Comparison of ENCODE assay signal across 8 cellular contexts in genomic region chr6:138115877-138116660, GRCh38. TPM values are rescaled to one million over a fixed set of nuclear protein-coding genes. Genes with fewer than 3 reads are reported as not detected.
DNase-seq lines count a peak whose midpoint lies in the region; ATAC-seq and TF ChIP-seq lines count a peak whose summit lies in the region.

No MANE protein-coding gene starts in this region.

- peaks cover 0 to 12% of the 10 kb centered on the region in 2 donors for H3K27me3 ChIP-seq in tibial nerve

- peak; percentile 61 for TF ChIP-seq CTCF in epithelial cell of esophagus (IDR thresholded peaks at IDR 0.05; ENCODE audit: insufficient read depth, low read depth, low read length, missing control alignments)
- peak; percentile 59 to 81 (median 63) for TF ChIP-seq CTCF in tibial nerve (IDR thresholded peaks at IDR 0.05)

- DNase-seq in Ammon's horn (ENCODE audit: low spot score), result peak; percentile 89
- DNase-seq in NCI-H524 (lab: John Stamatoyannopoulos, UW), result peak; percentile 60 to 77
- DNase-seq in activated CD4-positive, alpha-beta T cell treated with anti-CD3 and anti-CD28 coated beads, Interleukin-2, amount 50 U/mL, for 1 hour, result peak; percentile 34
- peak; percentile 77 for DNase-seq in epithelial cell of esophagus (ENCODE audit: low read depth)
- peak; percentile 74 for DNase-seq in myocyte (ENCODE audit: low read depth)
- peak; percentile 24 to 27 for DNase-seq in tibial nerve (ENCODE audit: low spot score in 2 of 2)

- WGBS in tibial nerve, 2 donors, result 20 to 22% methylated on average over 13 of the region's 13 CpGs

- ATAC-seq in GM18858 (IDR thresholded peaks at IDR 0.05; ENCODE audit: unreplicated experiment), result peak; percentile 72
- ATAC-seq in HG03432 (IDR thresholded peaks at IDR 0.05; ENCODE audit: unreplicated experiment), result peak; percentile 80

- H3K9me3 ChIP-seq in tibial nerve, result no peaks in the 10 kb centered on the region

- no peak overlapping the region for H3K27ac ChIP-seq in tibial nerve

- no peak overlapping the region for H3K4me3 ChIP-seq in epithelial cell of esophagus (ENCODE audit: low read length)
- H3K4me3 ChIP-seq in tibial nerve, result no peak overlapping the region

- H3K4me1 ChIP-seq in tibial nerve, result peaks cover 0 to 5% (median 0%) of the 10 kb centered on the region in 4 donors

- H3K36me3 ChIP-seq in tibial nerve, result no peaks in the 10 kb centered on the region

- TF ChIP-seq POLR2A in tibial nerve (IDR thresholded peaks at IDR 0.05), result no peak

- TF ChIP-seq EP300 in tibial nerve (IDR thresholded peaks at IDR 0.05), result no peak

RNA-seq across cellular contexts. Expression of gene PERP, which starts 8.8 kb away (rescaled TPM):
- total RNA-seq in myocyte (0.42 and 0.70 TPM in 2 replicates), tibial nerve (10 to 100 TPM; 15.3 to 29.1 (median 27.7) TPM)
- 0.62 TPM for polyA plus RNA-seq in myocyte (2012)

RNA-seq across cellular contexts. Expression of gene ARFGEF3, which starts 45.7 kb away (rescaled TPM):
- total RNA-seq in myocyte, result 0.03 and 0.05 TPM in 2 replicates
- 0.03 TPM for polyA plus RNA-seq in myocyte (2012)
- 1 to 10 TPM; 3.9 to 6.9 (median 5.4) TPM for total RNA-seq in tibial nerve

Comparison
In these comparisons a context has a peak if more than half of its experiments do, and no peak if none do; other contexts are left out.
1. DNase-seq: peak in every context shown above with its lines; median percentile 89 in Ammon's horn; 77 in epithelial cell of esophagus; 74 in myocyte; 68 in NCI-H524; 34 in activated CD4-positive, alpha-beta T cell treated with anti-CD3 and anti-CD28 coated beads, Interleukin-2, amount 50 U/mL, for 1 hour; 26 in tibial nerve.